Comparison of ENCODE assay signal across 13 cellular contexts in genomic region chr4:12041828-12042227, GRCh38.
DNase-seq lines count a peak whose midpoint lies in the region; ATAC-seq and TF ChIP-seq lines count a peak whose summit lies in the region.
"Had no signal": no experiment of that assay in that cellular context is flagged by ENCODE, and none has a peak within 500 bp of the region (broad histone marks: within the 10 kb centered on the region; RNA-seq: fewer than 3 reads in every experiment).

No MANE protein-coding gene starts in this region.

- H3K79me2 ChIP-seq in MM.1S (ENCODE audit: low read length) = no peaks in the 10 kb centered on the region

- H3K9me3 Mint-ChIP-seq in mesothelial cell of epicardium = peaks cover 32% of the 10 kb centered on the region
- H3K9me3 Mint-ChIP-seq in CD4-positive, alpha-beta T cell = peaks cover 9% of the 10 kb centered on the region

- H3K4ac ChIP-seq in neuronal stem cell (ENCODE audit: low read length) = no peak overlapping the region

- H3K27ac ChIP-seq in MM.1S (ENCODE audit: low read length) = no peak overlapping the region
- H3K27ac ChIP-seq in WERI-Rb-1 = no peak overlapping the region
- H3K27ac ChIP-seq in CD4-positive, alpha-beta T cell (ENCODE audit: low read depth, low read length) = no peak overlapping the region
- H3K27ac ChIP-seq in sigmoid colon = no peak overlapping the region
- no peak overlapping the region for H3K27ac ChIP-seq in neuronal stem cell (replicated peaks; ENCODE audit: low read length)

- no peak overlapping the region for H2BK5ac ChIP-seq in neuronal stem cell (ENCODE audit: low read length)

- TF ChIP-seq EP300 in sigmoid colon (IDR thresholded peaks at IDR 0.05) = no peak

- DNase-seq in NCI-H524 (lab: John Stamatoyannopoulos, UW) = peak; percentile 16 to 23
- DNase-seq in NCI-H524 treated with DMSO at 0.1 percent for 48 hours (lab: John Stamatoyannopoulos, UW) = no peak
- DNase-seq in MM.1S = peak; percentile 25
- DNase-seq in WERI-Rb-1 = peak; percentile 42
- DNase-seq in mesothelial cell of epicardium (ENCODE audit: low spot score in 2 of 2, unreplicated experiment in 2 of 2) = no peak
- DNase-seq in CD4-positive, alpha-beta T cell = no peak
- DNase-seq in sigmoid colon = no peak
- no peak for DNase-seq in neuronal stem cell (ENCODE audit: low spot score)
- DNase-seq: activated T-cell treated with anti-CD3 and anti-CD28 coated beads, Interleukin-2, amount 50 U/mL, for 72 hours; central memory CD4-positive, alpha-beta T cell; foreskin fibroblast; GDM1; NCI-H2107 had no signal

- no peak overlapping the region for H3K27ac Mint-ChIP-seq in mesothelial cell of epicardium
- no peak overlapping the region for H3K27ac Mint-ChIP-seq in CD4-positive, alpha-beta T cell
- H3K27ac Mint-ChIP-seq: activated T-cell treated with anti-CD3 and anti-CD28 coated beads, Interleukin-2, amount 50 U/mL, for 72 hours had no signal

- TF ChIP-seq POLR2A in sigmoid colon (IDR thresholded peaks at IDR 0.05) = no peak

- no peaks in the 10 kb centered on the region for H3K4me1 ChIP-seq in MM.1S (ENCODE audit: low read length)
- no peaks in the 10 kb centered on the region for H3K4me1 ChIP-seq in sigmoid colon
- H3K4me1 ChIP-seq in neuronal stem cell (ENCODE audit: control insufficient read depth in 2 of 2, insufficient read depth in 1 of 2, low read depth in 1 of 2, low read length in 2 of 2) = no peaks in the 10 kb centered on the region

- no peak overlapping the region for H4K8ac ChIP-seq in neuronal stem cell (ENCODE audit: low read depth, low read length)

- no peak overlapping the region for H3K4me3 ChIP-seq in MM.1S (ENCODE audit: low read length)
- no peak overlapping the region for H3K4me3 ChIP-seq in WERI-Rb-1 (ENCODE audit: low read depth, low read length)
- no peak overlapping the region for H3K4me3 ChIP-seq in sigmoid colon
- H3K4me3 ChIP-seq in neuronal stem cell (ENCODE audit: low read length in 2 of 2) = no peak overlapping the region

- H4K20me1 ChIP-seq in MM.1S (ENCODE audit: insufficient read depth, low read length) = no peaks in the 10 kb centered on the region

- no peak overlapping the region for H4K91ac ChIP-seq in neuronal stem cell (ENCODE audit: low read depth, low read length, poor library complexity)

- H3K4me2 ChIP-seq in MM.1S (ENCODE audit: low read depth, low read length) (no peak overlapping the region), neuronal stem cell (ENCODE audit: insufficient read depth, low read length, poor library complexity, severe bottlenecking) (no peak overlapping the region)

- peak; percentile 37; the same call in 1 of the 2 replicates for TF ChIP-seq CTCF in MM.1S (IDR thresholded peaks at IDR 0.05; ENCODE audit: low read length)
- TF ChIP-seq CTCF in WERI-Rb-1 (IDR thresholded peaks at IDR 0.05; ENCODE audit: low read depth, low read length) = peak; percentile 62
- TF ChIP-seq CTCF in mesothelial cell of epicardium (IDR thresholded peaks at IDR 0.05; ENCODE audit: unreplicated experiment) = peak; percentile 31
- TF ChIP-seq CTCF in CD4-positive, alpha-beta T cell (IDR thresholded peaks at IDR 0.05) = no peak
- TF ChIP-seq CTCF in sigmoid colon (IDR thresholded peaks at IDR 0.05) = peak in 1 of 4 experiments; percentile 22

- H3K79me1 ChIP-seq in neuronal stem cell (ENCODE audit: low read depth, low read length) = no peaks in the 10 kb centered on the region

- no peak overlapping the region for H2BK120ac ChIP-seq in neuronal stem cell (ENCODE audit: low read depth, low read length)

- H2BK15ac ChIP-seq in neuronal stem cell (ENCODE audit: low read length) = no peak overlapping the region

- H3K4me1 Mint-ChIP-seq in mesothelial cell of epicardium = no peaks in the 10 kb centered on the region
- no peaks in the 10 kb centered on the region for H3K4me1 Mint-ChIP-seq in CD4-positive, alpha-beta T cell (ENCODE audit: low read depth)

- no peaks in the 10 kb centered on the region for H3K9me2 ChIP-seq in MM.1S (replicated peaks; ENCODE audit: insufficient read depth, low read length)

- POLR2A ChIA-PET in CD4-positive, alpha-beta T cell (lab: Charles Lee) = no interaction called here

- no peaks in the 10 kb centered on the region for H3F3A ChIP-seq in MM.1S (ENCODE audit: insufficient read depth, low read length)

- 27 to 31% methylated on average over 2 of the region's 2 CpGs for WGBS in sigmoid colon, 2 donors
- no CpG with 5 or more reads among the region's 2 CpGs for WGBS in neuronal stem cell (ENCODE audit: extremely low coverage in 2 of 2, insufficient read length in 2 of 2, insufficient replicate concordance in 1 of 2), 2 donors

- H3K9ac ChIP-seq in MM.1S (ENCODE audit: low read length) (no peak overlapping the region), neuronal stem cell (ENCODE audit: low read depth, low read length, poor library complexity) (no peak overlapping the region)

- H3K4me3 Mint-ChIP-seq in mesothelial cell of epicardium = no peak overlapping the region
- H3K4me3 Mint-ChIP-seq in CD4-positive, alpha-beta T cell = no peak overlapping the region
- H3K4me3 Mint-ChIP-seq: activated T-cell treated with anti-CD3 and anti-CD28 coated beads, Interleukin-2, amount 50 U/mL, for 72 hours had no signal

- intact Hi-C loops in CD4-positive, alpha-beta T cell (cut with DNase I, micrococcal nuclease) = no loop called here
- intact Hi-C loops in sigmoid colon (cut with DNase I) = loop anchor here (10.0 kb wide), 1 partner anchor 593 kb away; no protein-coding TSS in a partner anchor

- no peak overlapping the region for H3K23ac ChIP-seq in neuronal stem cell (ENCODE audit: low read depth, low read length, poor library complexity)

- H3K27me3 Mint-ChIP-seq in mesothelial cell of epicardium (ENCODE audit: low read depth) = no peaks in the 10 kb centered on the region
- H3K27me3 Mint-ChIP-seq in CD4-positive, alpha-beta T cell = no peaks in the 10 kb centered on the region

- H2BK12ac ChIP-seq in neuronal stem cell (ENCODE audit: low read length) = no peak overlapping the region

- CTCF ChIA-PET in CD4-positive, alpha-beta T cell (lab: Charles Lee) = no interaction called here

- no peak overlapping the region for H3K18ac ChIP-seq in neuronal stem cell (ENCODE audit: low read length)

- H2AFZ ChIP-seq in MM.1S (ENCODE audit: low read length) = no peak overlapping the region
- no peak overlapping the region for H2AFZ ChIP-seq in neuronal stem cell (ENCODE audit: low read length)

- H3K27me3 ChIP-seq in MM.1S (replicated peaks; ENCODE audit: insufficient read depth, low read length) (no peaks in the 10 kb centered on the region), WERI-Rb-1 (ENCODE audit: insufficient read depth, low read depth, severe bottlenecking) (no peaks in the 10 kb centered on the region), sigmoid colon (no peaks in the 10 kb centered on the region), neuronal stem cell (ENCODE audit: control insufficient read depth in 3 of 3, insufficient read depth in 3 of 3, low read depth in 1 of 3, low read length in 3 of 3) (no peaks in the 10 kb centered on the region)
- no peaks in the 10 kb centered on the region for H3K27me3 ChIP-seq in CD4-positive, alpha-beta T cell (ENCODE audit: control insufficient read depth, insufficient read depth, low read length)

- H3K36me3 Mint-ChIP-seq in mesothelial cell of epicardium = no peaks in the 10 kb centered on the region
- no peaks in the 10 kb centered on the region for H3K36me3 Mint-ChIP-seq in CD4-positive, alpha-beta T cell (ENCODE audit: low read depth)

- H2AK5ac ChIP-seq in neuronal stem cell (ENCODE audit: low read depth, low read length) = no peak overlapping the region

- no peak overlapping the region for H3K14ac ChIP-seq in neuronal stem cell (ENCODE audit: low read length)

- no peak for ATAC-seq in CD4-positive, alpha-beta T cell (ENCODE audit: poor library complexity)
- ATAC-seq: activated T-cell treated with anti-CD3 and anti-CD28 coated beads, Interleukin-2, amount 50 U/mL, for 72 hours had no signal

- no peaks in the 10 kb centered on the region for H3K9me3 ChIP-seq in MM.1S (replicated peaks; ENCODE audit: insufficient read depth, low read length)
- peaks cover 15% of the 10 kb centered on the region for H3K9me3 ChIP-seq in WERI-Rb-1 (ENCODE audit: severe bottlenecking)
- peaks cover 10% of the 10 kb centered on the region for H3K9me3 ChIP-seq in CD4-positive, alpha-beta T cell (ENCODE audit: control insufficient read depth, low read length)
- peaks cover 0 to 11% (median 0%) of the 10 kb centered on the region in 4 donors for H3K9me3 ChIP-seq in sigmoid colon
- peaks cover 4 to 9% of the 10 kb centered on the region in 2 donors for H3K9me3 ChIP-seq in neuronal stem cell (replicated peaks in 1 of 2; ENCODE audit: control insufficient read depth in 2 of 2, insufficient read depth in 1 of 2, low read depth in 1 of 2, low read length in 2 of 2)

- H3K36me3 ChIP-seq in MM.1S (replicated peaks; ENCODE audit: insufficient read depth, low read length) (no peaks in the 10 kb centered on the region), WERI-Rb-1 (no peaks in the 10 kb centered on the region), sigmoid colon (no peaks in the 10 kb centered on the region), neuronal stem cell (replicated peaks in 1 of 2; ENCODE audit: control insufficient read depth in 2 of 2, insufficient read depth in 2 of 2, low read length in 2 of 2) (no peaks in the 10 kb centered on the region)

Comparison
In these comparisons a context has a peak if more than half of its experiments do, and no peak if none do; other contexts are left out.
1. DNase-seq: peak in NCI-H524 (2 of 2), MM.1S (single experiment) and WERI-Rb-1 (single experiment); none in NCI-H524 treated with DMSO at 0.1 percent for 48 hours (single experiment), mesothelial cell of epicardium (0 of 2), CD4-positive, alpha-beta T cell (0 of 10), sigmoid colon (single experiment) and neuronal stem cell (single experiment).